14 cellular contexts compared by ENCODE assay signal in the genomic region with DNA sequence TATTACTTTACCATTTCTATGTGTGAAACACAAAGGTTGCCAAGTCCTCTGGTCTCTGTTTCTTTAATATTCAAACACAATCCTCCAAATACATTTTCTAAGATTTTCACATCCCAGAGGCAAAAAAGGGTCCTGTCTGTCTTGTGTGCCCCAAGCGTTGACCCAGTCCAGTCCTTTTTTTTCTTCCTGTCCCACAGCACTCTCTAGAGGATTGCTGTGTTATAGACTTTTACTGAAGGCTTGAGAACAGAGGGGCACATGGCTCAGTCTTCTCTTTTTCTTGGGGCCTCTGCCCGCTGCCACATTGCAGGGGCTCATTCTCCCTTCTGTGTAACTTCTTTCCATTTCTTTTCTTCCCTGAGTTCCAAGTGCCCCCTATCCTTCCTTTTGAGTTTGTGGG.
DNase-seq lines count a peak whose midpoint lies in the region; TF ChIP-seq lines count a peak whose summit lies in the region.
"Had no signal": no experiment of that assay in that cellular context is flagged by ENCODE, and none has a peak within 500 bp of the region (broad histone marks: within the 10 kb centered on the region; RNA-seq: fewer than 3 reads in every experiment).

No MANE protein-coding gene starts in this region.

- H3K36me3 ChIP-seq in GM06990 (ENCODE audit: control insufficient read depth, insufficient read depth, low read length): no peaks in the 10 kb centered on the region
- H3K36me3 ChIP-seq in OCI-LY1 (ENCODE audit: insufficient read depth, low read length): no peaks in the 10 kb centered on the region
- H3K36me3 ChIP-seq: ascending aorta, BE2C, vagina had no signal

- DNase-seq in GM06990 (ENCODE audit: extremely low read depth, insufficient read length) (no peak), fibroblast of pulmonary artery (ENCODE audit: low read depth) (peak; percentile 35), GOT3 (lab: John Stamatoyannopoulos, UW) (no peak), NK-92 (lab: John Stamatoyannopoulos, UW; ENCODE audit: unreplicated experiment) (no peak)
- no peak for DNase-seq in activated naive CD4-positive, alpha-beta T cell (lab: John Stamatoyannopoulos, UW)
- no peak for DNase-seq in activated CD4-positive, CD25-positive, alpha-beta regulatory T cell treated with anti-CD3 and anti-CD28 coated beads, Interleukin-2, amount 50 U/mL, for 72 hours
- DNase-seq: activated CD4-positive, alpha-beta T cell treated with anti-CD3 and anti-CD28 coated beads for 48 hours; activated T-cell treated with anti-CD3 and anti-CD28 coated beads, Interleukin-2, amount 50 U/mL, for 72 hours; BE2C; stimulated activated CD4-positive, alpha-beta T cell treated with anti-CD3 and anti-CD28 coated beads, Interleukin-4, amount 100 ng/mL, for 4 hours had no signal

- H4K20me1 ChIP-seq in OCI-LY1 (ENCODE audit: insufficient read depth, low read length): no peaks in the 10 kb centered on the region

- no peaks in the 10 kb centered on the region for H3F3A ChIP-seq in OCI-LY1 (ENCODE audit: insufficient read depth, low read length)

- H3K27me3 ChIP-seq in GM06990 (replicated peaks; ENCODE audit: control insufficient read depth, insufficient read depth, low read length) (no peaks in the 10 kb centered on the region), OCI-LY1 (ENCODE audit: insufficient read depth, low read length) (no peaks in the 10 kb centered on the region)
- H3K27me3 ChIP-seq: ascending aorta, BE2C, vagina had no signal

- H3K9ac ChIP-seq in OCI-LY1 (ENCODE audit: low read length): no peak overlapping the region

- peak; percentile 26 for TF ChIP-seq CTCF in 22Rv1 (IDR thresholded peaks at IDR 0.05)
- peak; percentile 16 for TF ChIP-seq CTCF in GM06990 (IDR thresholded peaks at IDR 0.05; ENCODE audit: insufficient read depth, low read length, poor library complexity, severe bottlenecking)
- TF ChIP-seq CTCF in OCI-LY1 (IDR thresholded peaks at IDR 0.05; ENCODE audit: low read length): peak; percentile 10; the same call in 1 of the 2 replicates
- TF ChIP-seq CTCF in fibroblast of pulmonary artery (IDR thresholded peaks at IDR 0.05; ENCODE audit: low read length, missing control alignments): peak; percentile 26

- no peak overlapping the region for H2AFZ ChIP-seq in OCI-LY1 (ENCODE audit: low read length)

- no peaks in the 10 kb centered on the region for H3K4me1 ChIP-seq in OCI-LY1 (ENCODE audit: insufficient read depth, low read length, severe bottlenecking)
- H3K4me1 ChIP-seq: ascending aorta, BE2C, vagina had no signal

- no peaks in the 10 kb centered on the region for H3K9me3 ChIP-seq in OCI-LY1 (ENCODE audit: low read length)
- H3K9me3 ChIP-seq: BE2C, vagina had no signal

- H3K4me3 ChIP-seq in GM06990 (replicated peaks; ENCODE audit: low read depth, low read length) (no peak overlapping the region), OCI-LY1 (ENCODE audit: low read depth, low read length, poor library complexity, severe bottlenecking) (no peak overlapping the region), fibroblast of pulmonary artery (replicated peaks; ENCODE audit: low read depth, low read length) (no peak overlapping the region)
- H3K4me3 ChIP-seq: ascending aorta, vagina had no signal

- no peaks in the 10 kb centered on the region for H3K79me2 ChIP-seq in OCI-LY1 (ENCODE audit: insufficient read depth, low read length)

- H3K9me2 ChIP-seq in OCI-LY1 (ENCODE audit: low read depth, low read length): no peaks in the 10 kb centered on the region

- no peak overlapping the region for H3K4me2 ChIP-seq in OCI-LY1 (ENCODE audit: low read length)

- H3K27ac ChIP-seq in 22Rv1 (no peak overlapping the region), OCI-LY1 (ENCODE audit: low read depth, low read length, poor library complexity, severe bottlenecking) (no peak overlapping the region)
- H3K27ac ChIP-seq: ascending aorta, vagina had no signal
